ENCODE assay signal across 8 cellular contexts in the genomic region with DNA sequence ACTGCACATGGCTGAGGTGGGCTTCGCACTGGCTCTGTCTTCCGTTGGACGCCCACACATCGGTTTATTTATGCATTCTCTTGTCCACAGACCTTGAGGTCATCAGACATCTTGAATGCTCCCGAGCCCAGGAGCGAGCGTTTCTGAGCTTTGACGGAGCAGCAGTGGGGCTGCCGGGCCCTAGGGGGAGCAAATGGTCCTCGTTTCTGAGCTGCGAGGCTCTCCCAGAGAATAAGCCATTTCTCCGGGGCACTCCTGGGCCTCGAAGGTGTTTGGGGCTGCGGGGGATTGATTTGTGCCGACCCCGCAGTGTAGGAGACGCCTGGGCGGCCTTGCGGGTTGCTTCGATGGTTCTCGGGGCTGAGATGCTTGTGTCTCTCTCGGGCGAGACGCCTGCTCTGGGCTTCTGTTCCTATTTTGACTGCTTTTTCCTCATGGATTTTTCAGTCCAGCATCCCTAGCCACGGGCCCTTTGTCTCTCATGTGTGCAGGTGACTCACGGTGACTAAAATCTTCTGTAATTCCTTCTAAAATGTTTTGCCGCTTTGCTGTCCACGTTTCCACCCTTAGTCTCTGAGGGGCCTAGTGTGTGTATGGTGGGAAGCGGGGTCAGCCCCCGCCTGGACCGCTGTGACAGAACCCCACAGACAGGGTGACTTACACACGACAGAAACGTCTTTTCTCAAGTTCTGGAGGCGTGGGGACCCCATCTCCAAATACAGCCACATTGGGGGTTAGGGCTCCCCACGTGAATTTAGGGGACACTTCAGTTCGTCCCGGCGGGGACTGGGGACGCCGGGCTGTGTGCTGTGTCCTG.
DNase-seq lines count a peak whose midpoint lies in the region; ATAC-seq and TF ChIP-seq lines count a peak whose summit lies in the region.

No MANE protein-coding gene starts in this region.

- TF ChIP-seq CTCF in Caco-2 (IDR thresholded peaks at IDR 0.05; ENCODE audit: insufficient read depth in 1 of 2, low read depth in 1 of 2, low read length in 1 of 2, severe bottlenecking in 1 of 2, unreplicated experiment in 1 of 2) = peak in 1 of 2 experiments; percentile 5

- H3K4me3 ChIP-seq in Caco-2 (ENCODE audit: low read depth, low read length) = no peak overlapping the region

- no TSS peak for BruUV-seq in Caco-2 (replicated peaks; lab: Mats Ljungman, UMichigan)

- CTCF ChIA-PET in Caco-2 (lab: Charles Lee) = no interaction called here

- no peaks in the 10 kb centered on the region for H3K27me3 ChIP-seq in Caco-2 (replicated peaks; ENCODE audit: control insufficient read depth, insufficient read depth, low read length)

- ATAC-seq in GM21717 (IDR thresholded peaks at IDR 0.05; ENCODE audit: unreplicated experiment) = no peak
- no peak for ATAC-seq in HG02840 (IDR thresholded peaks at IDR 0.05; ENCODE audit: low FRiP score, unreplicated experiment)

- H3K4me1 ChIP-seq in Caco-2 = peaks cover 39% of the 10 kb centered on the region

- POLR2A ChIA-PET in Caco-2 (lab: Charles Lee) = no interaction called here

- H3K27ac Mint-ChIP-seq in Caco-2 (ENCODE audit: unreplicated experiment) = peak overlapping the region; percentile 88
- H3K27ac Mint-ChIP-seq in activated T-helper 2 cell treated with anti-CD3 and anti-CD28 coated beads, Interferon-gamma antibody, Interleukin-2, Interleukin-4, amounts not matched to agents 10 μg/mL and 5 μg/mL and 100 μg/mL, durations not matched to agents 14 hours and 24 hours and 36 hours = peak overlapping the region; percentile 52

- H3K4me3 Mint-ChIP-seq in Caco-2 (ENCODE audit: unreplicated experiment) = peak overlapping the region; percentile 64
- peak overlapping the region; percentile 76 for H3K4me3 Mint-ChIP-seq in activated T-helper 2 cell treated with anti-CD3 and anti-CD28 coated beads, Interferon-gamma antibody, Interleukin-2, Interleukin-4, amounts not matched to agents 10 μg/mL and 5 μg/mL and 100 μg/mL, durations not matched to agents 14 hours and 24 hours and 36 hours (ENCODE audit: low read depth)

- H3K27me3 Mint-ChIP-seq in Caco-2 (ENCODE audit: insufficient read depth, unreplicated experiment) = no peaks in the 10 kb centered on the region
- no peaks in the 10 kb centered on the region for H3K27me3 Mint-ChIP-seq in activated T-helper 2 cell treated with anti-CD3 and anti-CD28 coated beads, Interferon-gamma antibody, Interleukin-2, Interleukin-4, amounts not matched to agents 10 μg/mL and 5 μg/mL and 100 μg/mL, durations not matched to agents 14 hours and 24 hours and 36 hours (ENCODE audit: low read depth)

- H3K9me3 ChIP-seq in Caco-2 = no peaks in the 10 kb centered on the region

- H3K9me3 Mint-ChIP-seq in Caco-2 (ENCODE audit: unreplicated experiment) = no peaks in the 10 kb centered on the region
- no peaks in the 10 kb centered on the region for H3K9me3 Mint-ChIP-seq in activated T-helper 2 cell treated with anti-CD3 and anti-CD28 coated beads, Interferon-gamma antibody, Interleukin-2, Interleukin-4, amounts not matched to agents 10 μg/mL and 5 μg/mL and 100 μg/mL, durations not matched to agents 14 hours and 24 hours and 36 hours

- intact Hi-C loops in Caco-2 (cut with micrococcal nuclease; ENCODE audit: unreplicated experiment) = loop anchor here (2.0 kb wide), 1 partner anchor 42 kb away; no protein-coding TSS in a partner anchor
- intact Hi-C loops in activated T-helper 2 cell treated with anti-CD3 and anti-CD28 coated beads, Interferon-gamma antibody, Interleukin-2, Interleukin-4, amounts not matched to agents 10 μg/mL and 5 μg/mL and 100 μg/mL, durations not matched to agents 14 hours and 24 hours and 36 hours (cut with micrococcal nuclease) = loop anchor here (2.0 to 10.0 kb wide), 3 partner anchors 62 to 395 kb away; a partner anchor contains a TSS
- intact Hi-C loops in head of caudate nucleus (cut with DNase I) = loop anchor here (5.0 kb wide), 1 partner anchor 40 kb away; no protein-coding TSS in a partner anchor
- intact Hi-C loops in posterior vena cava (cut with DNase I) = loop anchor here in 1 of 2 donors (5.0 kb wide), 1 partner anchor 40 kb away; no protein-coding TSS in a partner anchor

- H3K36me3 ChIP-seq in Caco-2 (ENCODE audit: control insufficient read depth, insufficient read depth, low read length) = peaks cover 1% of the 10 kb centered on the region; the same call in 1 of the 2 replicates

- DNase-seq in Caco-2 = peak in 1 of 2 experiments; percentile 35
- peak; percentile 77 for DNase-seq in HuH-7.5 (ENCODE audit: low spot score)
- DNase-seq in activated T-helper 2 cell treated with anti-CD3 and anti-CD28 coated beads, Interferon-gamma antibody, Interleukin-2, Interleukin-4, amounts not matched to agents 10 μg/mL and 5 μg/mL and 100 μg/mL, durations not matched to agents 14 hours and 24 hours and 36 hours (ENCODE audit: low spot score) = no peak
- peak in 34 of 42 donors; percentile 47 to 84 (median 68) for DNase-seq in head of caudate nucleus
- peak; percentile 88 for DNase-seq in posterior vena cava (ENCODE audit: low spot score)
- DNase-seq in pons (ENCODE audit: low spot score) = no peak

- peaks cover 9% of the 10 kb centered on the region for H3K4me1 Mint-ChIP-seq in Caco-2 (ENCODE audit: low read depth, unreplicated experiment)
- peaks cover 8% of the 10 kb centered on the region for H3K4me1 Mint-ChIP-seq in activated T-helper 2 cell treated with anti-CD3 and anti-CD28 coated beads, Interferon-gamma antibody, Interleukin-2, Interleukin-4, amounts not matched to agents 10 μg/mL and 5 μg/mL and 100 μg/mL, durations not matched to agents 14 hours and 24 hours and 36 hours (ENCODE audit: low read depth)

- peaks cover 14% of the 10 kb centered on the region for H3K36me3 Mint-ChIP-seq in Caco-2 (ENCODE audit: insufficient read depth, unreplicated experiment)
- no peaks in the 10 kb centered on the region for H3K36me3 Mint-ChIP-seq in activated T-helper 2 cell treated with anti-CD3 and anti-CD28 coated beads, Interferon-gamma antibody, Interleukin-2, Interleukin-4, amounts not matched to agents 10 μg/mL and 5 μg/mL and 100 μg/mL, durations not matched to agents 14 hours and 24 hours and 36 hours (ENCODE audit: low read depth)

Comparison
In these comparisons a context has a peak if more than half of its experiments do, and no peak if none do; other contexts are left out.
1. DNase-seq: peak in HuH-7.5 (single experiment), head of caudate nucleus (34 of 42) and posterior vena cava (single experiment); none in activated T-helper 2 cell treated with anti-CD3 and anti-CD28 coated beads, Interferon-gamma antibody, Interleukin-2, Interleukin-4, amounts not matched to agents 10 μg/mL and 5 μg/mL and 100 μg/mL, durations not matched to agents 14 hours and 24 hours and 36 hours (single experiment) and pons (single experiment).